2 cellular contexts compared by ENCODE assay signal in the genomic region with DNA sequence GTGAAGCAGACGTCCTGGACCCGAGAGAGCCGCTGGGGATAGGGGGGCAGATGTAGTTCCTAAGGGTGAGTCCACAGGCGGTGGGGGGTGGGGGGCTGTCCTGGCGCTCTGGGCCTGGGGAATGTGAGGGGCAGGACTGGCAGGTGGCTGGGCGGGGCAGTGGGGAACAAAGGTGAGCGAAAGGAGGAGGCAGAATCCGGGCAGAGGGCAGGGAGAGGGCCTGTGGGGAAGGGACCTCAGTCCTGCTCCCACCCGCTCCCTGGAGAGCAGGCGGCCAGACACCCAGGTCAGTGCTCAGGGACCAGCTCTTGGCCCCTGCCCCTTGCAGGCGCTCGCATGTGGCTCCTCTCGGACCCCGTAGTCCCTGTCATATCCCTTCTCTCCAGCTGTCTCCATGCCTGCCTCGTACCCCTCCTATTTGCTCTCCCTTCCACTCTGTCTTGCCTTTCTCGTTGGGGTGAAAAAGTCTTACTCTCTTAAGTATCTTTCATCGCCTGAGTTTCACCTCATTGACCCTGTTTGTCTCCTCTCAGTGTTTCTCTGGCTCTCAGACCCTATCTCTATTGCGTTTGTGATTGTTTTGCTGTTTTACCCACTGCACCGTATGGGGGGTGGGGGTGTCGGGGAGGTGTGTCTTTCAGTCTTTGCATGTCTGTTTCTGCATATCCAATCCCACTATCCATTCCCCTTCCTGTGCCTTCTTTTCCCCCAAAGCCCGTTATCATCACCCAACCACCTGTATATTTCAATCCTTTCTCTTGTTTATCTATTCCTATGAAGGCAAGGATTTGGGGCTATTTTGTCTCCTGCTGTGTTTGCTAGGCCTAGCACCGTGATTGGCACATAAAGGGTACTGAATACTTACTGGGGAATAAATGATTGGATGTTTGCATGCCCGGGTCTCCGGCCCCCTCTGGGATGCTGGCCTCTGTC.
TF ChIP-seq lines count a peak whose summit lies in the region.

No MANE protein-coding gene starts in this region.

TF ChIP-seq in SK-N-SH, 30 proteins besides CTCF, POLR2A, EP300 and RAD21:
- TF ChIP-seq, protein P1, sequence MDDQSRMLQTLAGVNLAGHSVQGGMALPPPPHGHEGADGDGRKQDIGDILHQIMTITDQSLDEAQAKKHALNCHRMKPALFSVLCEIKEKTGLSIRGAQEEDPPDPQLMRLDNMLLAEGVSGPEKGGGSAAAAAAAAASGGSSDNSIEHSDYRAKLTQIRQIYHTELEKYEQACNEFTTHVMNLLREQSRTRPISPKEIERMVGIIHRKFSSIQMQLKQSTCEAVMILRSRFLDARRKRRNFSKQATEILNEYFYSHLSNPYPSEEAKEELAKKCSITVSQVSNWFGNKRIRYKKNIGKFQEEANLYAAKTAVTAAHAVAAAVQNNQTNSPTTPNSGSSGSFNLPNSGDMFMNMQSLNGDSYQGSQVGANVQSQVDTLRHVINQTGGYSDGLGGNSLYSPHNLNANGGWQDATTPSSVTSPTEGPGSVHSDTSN (IDR thresholded peaks at IDR 0.05): no peak
- TF ChIP-seq TAF1 (IDR thresholded peaks at IDR 0.05; ENCODE audit: borderline replicate concordance, low read depth, low read length): no peak
- TF ChIP-seq SIN3A (IDR thresholded peaks at IDR 0.05; ENCODE audit: borderline replicate concordance, low read depth, low read length): no peak
- no peak for TF ChIP-seq FOXJ3 (CRISPR knock-in tag; IDR thresholded peaks at IDR 0.05)
- TF ChIP-seq, protein P2, sequence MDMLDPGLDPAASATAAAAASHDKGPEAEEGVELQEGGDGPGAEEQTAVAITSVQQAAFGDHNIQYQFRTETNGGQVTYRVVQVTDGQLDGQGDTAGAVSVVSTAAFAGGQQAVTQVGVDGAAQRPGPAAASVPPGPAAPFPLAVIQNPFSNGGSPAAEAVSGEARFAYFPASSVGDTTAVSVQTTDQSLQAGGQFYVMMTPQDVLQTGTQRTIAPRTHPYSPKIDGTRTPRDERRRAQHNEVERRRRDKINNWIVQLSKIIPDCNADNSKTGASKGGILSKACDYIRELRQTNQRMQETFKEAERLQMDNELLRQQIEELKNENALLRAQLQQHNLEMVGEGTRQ (IDR thresholded peaks at IDR 0.05; ENCODE audit: borderline replicate concordance, low read depth, low read length): no peak
- TF ChIP-seq RXRA (IDR thresholded peaks at IDR 0.05; ENCODE audit: borderline replicate concordance, low read depth): no peak
- no peak for TF ChIP-seq SMC3 (IDR thresholded peaks at IDR 0.05; ENCODE audit: low read depth, low read length)
- TF ChIP-seq RFX5 (IDR thresholded peaks at IDR 0.05; ENCODE audit: low read length): no peak
- TF ChIP-seq, protein P3, sequence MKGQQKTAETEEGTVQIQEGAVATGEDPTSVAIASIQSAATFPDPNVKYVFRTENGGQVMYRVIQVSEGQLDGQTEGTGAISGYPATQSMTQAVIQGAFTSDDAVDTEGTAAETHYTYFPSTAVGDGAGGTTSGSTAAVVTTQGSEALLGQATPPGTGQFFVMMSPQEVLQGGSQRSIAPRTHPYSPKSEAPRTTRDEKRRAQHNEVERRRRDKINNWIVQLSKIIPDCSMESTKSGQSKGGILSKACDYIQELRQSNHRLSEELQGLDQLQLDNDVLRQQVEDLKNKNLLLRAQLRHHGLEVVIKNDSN (IDR thresholded peaks at IDR 0.05; ENCODE audit: borderline replicate concordance, low read depth): no peak
- no peak for TF ChIP-seq NFIC (IDR thresholded peaks at IDR 0.05; ENCODE audit: borderline replicate concordance)
- no peak for TF ChIP-seq GATA2 (CRISPR knock-in tag; IDR thresholded peaks at IDR 0.05)
- TF ChIP-seq RCOR1 (IDR thresholded peaks at IDR 0.05; ENCODE audit: low read length): no peak
- no peak for TF ChIP-seq ELF1 (IDR thresholded peaks at IDR 0.05)
TF ChIP-seq in SK-N-SH: peak in this region for 0.

TF ChIP-seq in SK-N-SH treated with all-trans-retinoic acid at 6 μM for 48 hours, 23 proteins besides CTCF, POLR2A, EP300 and RAD21:
- TF ChIP-seq TOX (CRISPR knock-in tag; IDR thresholded peaks at IDR 0.05; ENCODE audit: borderline replicate concordance): no peak
- no peak for TF ChIP-seq RARB (CRISPR knock-in tag; IDR thresholded peaks at IDR 0.05)
- TF ChIP-seq ZNF8 (CRISPR knock-in tag; IDR thresholded peaks at IDR 0.05): no peak
- TF ChIP-seq ZC3H10 (CRISPR knock-in tag; IDR thresholded peaks at IDR 0.05): no peak
- no peak for TF ChIP-seq PPARA (CRISPR knock-in tag; IDR thresholded peaks at IDR 0.05; ENCODE audit: borderline replicate concordance)
